Comparison of ENCODE assay signal across 16 cellular contexts in the genomic region with DNA sequence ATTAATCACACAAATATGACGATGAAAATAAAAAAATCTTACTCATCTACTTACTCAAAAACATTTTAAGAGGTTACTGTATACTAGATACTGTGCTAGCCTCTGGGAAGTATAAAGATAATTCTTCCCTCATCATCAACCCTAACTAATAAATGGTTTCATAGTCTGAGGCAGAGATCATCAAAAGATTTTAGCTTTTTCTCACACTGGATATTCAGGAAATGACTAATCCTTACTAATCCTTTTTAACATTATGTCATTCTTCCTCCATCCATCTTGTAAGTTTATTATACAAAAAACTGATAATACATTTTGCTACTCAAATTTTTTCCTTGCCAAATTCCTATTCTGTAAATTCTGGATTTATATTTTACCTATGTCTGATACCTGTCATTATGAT. TPM values are rescaled to one million over a fixed set of nuclear protein-coding genes. Genes with fewer than 3 reads are reported as not detected.
DNase-seq lines count a peak whose midpoint lies in the region; FAIRE-seq and TF ChIP-seq lines count a peak whose summit lies in the region.
"Had no signal": no experiment of that assay in that cellular context is flagged by ENCODE, and none has a peak within 500 bp of the region (broad histone marks: within the 10 kb centered on the region; RNA-seq: fewer than 3 reads in every experiment).

No MANE protein-coding gene starts in this region.

- peak overlapping the region; percentile 37 for H3K4me2 ChIP-seq in keratinocyte (ENCODE audit: control insufficient read depth, extremely low read depth, insufficient read depth, low read depth, low read length)
- H3K4me2 ChIP-seq: BLaER1 had no signal

- no peak for TF ChIP-seq POLR2A in prostate gland (IDR thresholded peaks at IDR 0.05)

- FAIRE-seq in HTR-8/SVneo (lab: Jason Lieb, UNC) (no peak), keratinocyte (lab: Jason Lieb, UNC) (peak; percentile 68)
- FAIRE-seq: frontal cortex had no signal

- peak overlapping the region; percentile 77 for H3K27ac ChIP-seq in keratinocyte (ENCODE audit: control insufficient read depth, insufficient read depth, low read length)
- no peak overlapping the region for H3K27ac ChIP-seq in prostate gland
- H3K27ac ChIP-seq: BLaER1 had no signal

- peak; percentile 65 for DNase-seq in AG08395 (ENCODE audit: low spot score)
- DNase-seq in HTR-8/SVneo (ENCODE audit: insufficient read length, low spot score) = peak; percentile 36
- peak; percentile 17 for DNase-seq in astrocyte of the hippocampus (ENCODE audit: low read depth, low spot score)
- no peak for DNase-seq in keratinocyte (ENCODE audit: low read depth, low spot score)
- no peak for DNase-seq in stimulated activated CD8-positive, alpha-beta memory T cell treated with anti-CD3 and anti-CD28 coated beads, Interleukin-4, amount 100 ng/mL, for 48 hours
- no peak for DNase-seq in NCI-H2171 (lab: John Stamatoyannopoulos, UW)
- DNase-seq in NCI-H526 treated with DMSO at 0.1 percent for 48 hours (lab: John Stamatoyannopoulos, UW) = no peak
- DNase-seq in prostate gland (ENCODE audit: low spot score) = no peak
- DNase-seq: activated CD4-positive, alpha-beta memory T cell treated with anti-CD3 and anti-CD28 coated beads for 36 hours; left cardiac atrium; NCI-H69; stimulated activated CD4-positive, alpha-beta T cell treated with anti-CD3 and anti-CD28 coated beads, Interleukin-12 subunit alpha, Interleukin-12 subunit beta, amount 100 ng/mL, for 4 hours had no signal

- peak overlapping the region in 1 of 3 experiments; percentile 32 for H3K4me3 ChIP-seq in keratinocyte (ENCODE audit: control insufficient read depth in 2 of 3, extremely low read depth in 1 of 3, insufficient read depth in 2 of 3, low read depth in 1 of 3, low read length in 3 of 3)
- no peak overlapping the region for H3K4me3 ChIP-seq in prostate gland
- H3K4me3 ChIP-seq: BLaER1 had no signal

- H3K9me1 ChIP-seq in keratinocyte (ENCODE audit: control insufficient read depth, extremely low read depth, insufficient read depth, low read length) = no peaks in the 10 kb centered on the region

- H3K4me1 ChIP-seq in keratinocyte (ENCODE audit: control insufficient read depth, extremely low read depth, insufficient read depth, low read length) = peaks cover 15% of the 10 kb centered on the region
- no peaks in the 10 kb centered on the region for H3K4me1 ChIP-seq in prostate gland (replicated peaks)
- H3K4me1 ChIP-seq: BLaER1 had no signal

- no peaks in the 10 kb centered on the region for H3K79me2 ChIP-seq in keratinocyte (ENCODE audit: control insufficient read depth, insufficient read depth, low read length)

- peak overlapping the region; percentile 49 for H2AFZ ChIP-seq in keratinocyte (ENCODE audit: control insufficient read depth, low read length)

- dilution Hi-C loops in keratinocyte (cut with MboI; ENCODE audit: extremely low pct_ligation_motif_present, low sequenced_read_pairs) = no loop called here

- TF ChIP-seq CTCF in keratinocyte (optimal IDR thresholded peaks at IDR 0.05 in 1 of 3, IDR thresholded peaks at IDR 0.05 in 1 of 3, conservative IDR thresholded peaks at IDR 0.05 in 1 of 3; ENCODE audit: extremely low read depth in 1 of 3, insufficient read depth in 2 of 3, low read length in 3 of 3) (no peak), prostate gland (IDR thresholded peaks at IDR 0.05) (no peak)

- H3K36me3 ChIP-seq in keratinocyte (ENCODE audit: control insufficient read depth in 2 of 2, extremely low read depth in 1 of 2, insufficient read depth in 2 of 2, low read length in 2 of 2) = peaks cover 2 to 9% of the 10 kb centered on the region in 2 experiments
- no peaks in the 10 kb centered on the region for H3K36me3 ChIP-seq in prostate gland

- H4K20me1 ChIP-seq in keratinocyte (ENCODE audit: control insufficient read depth, extremely low read depth, insufficient read depth, low read length) = no peaks in the 10 kb centered on the region
- H4K20me1 ChIP-seq: BLaER1 had no signal

- H3K27me3 ChIP-seq in keratinocyte (ENCODE audit: control insufficient read depth, extremely low read depth, insufficient read depth, low read length) (no peaks in the 10 kb centered on the region), prostate gland (replicated peaks; ENCODE audit: insufficient read depth) (no peaks in the 10 kb centered on the region)
- H3K27me3 ChIP-seq: BLaER1 had no signal

- intact Hi-C loops in prostate gland (cut with DNase I) = no loop called here

- peaks cover 2% of the 10 kb centered on the region for H3K9me3 ChIP-seq in keratinocyte (ENCODE audit: control insufficient read depth, low read depth, low read length)
- H3K9me3 ChIP-seq in prostate gland = no peaks in the 10 kb centered on the region
- H3K9me3 ChIP-seq: BLaER1 had no signal

- peak overlapping the region; percentile 9 for H3K9ac ChIP-seq in keratinocyte (ENCODE audit: control insufficient read depth, extremely low read depth, insufficient read depth, low read length)
- H3K9ac ChIP-seq: BLaER1 had no signal

- 64% methylated on average over 1 of the region's 1 CpG for WGBS in prostate gland

RNA-seq across cellular contexts. Expression of a gene that starts 29.7 kb away (rescaled TPM):
- polyA plus RNA-seq in keratinocyte = 15.4 to 32.1 TPM (median 28.4 TPM) in 3 replicates
- polyA plus RNA-seq in keratinocyte (2011; ENCODE audit: low read depth) = 5.0 TPM
- 6.6 and 9.4 TPM in 2 replicates for polyA plus RNA-seq in keratinocyte (2011; cell fraction: cytosol; rRNA removed)
- 79.8 and 86.5 TPM in 2 replicates for polyA plus RNA-seq in keratinocyte (2011; cell fraction: nucleus; rRNA removed)
- polyA plus RNA-seq in keratinocyte (2012; ENCODE audit: low replicate concordance) = 10.4 and 11.9 TPM in 2 replicates
- 14.3 to 42.5 TPM (median 16.6 TPM) in 3 replicates for polyA minus RNA-seq in keratinocyte
- polyA minus RNA-seq in keratinocyte (2011; cell fraction: cytosol; rRNA and poly(A)+ RNA removed) = 13.4 TPM
- 24.7 and 49.5 TPM in 2 replicates for polyA minus RNA-seq in keratinocyte (2011; cell fraction: nucleus; rRNA and poly(A)+ RNA removed)
- total RNA-seq in prostate gland = 10 to 100 TPM; 13.8 to 22.7 TPM

RNA-seq across cellular contexts. Expression of a gene that starts 30.2 kb away (rescaled TPM):
- 22.5 to 48.0 TPM (median 25.4 TPM) in 3 replicates for polyA plus RNA-seq in keratinocyte
- 27.9 TPM for polyA plus RNA-seq in keratinocyte (2011; ENCODE audit: low read depth)
- 20.9 and 38.0 TPM in 2 replicates for polyA plus RNA-seq in keratinocyte (2011; cell fraction: cytosol; rRNA removed)
- 25.8 and 42.3 TPM in 2 replicates for polyA plus RNA-seq in keratinocyte (2011; cell fraction: nucleus; rRNA removed)
- 20.0 and 28.2 TPM in 2 replicates for polyA plus RNA-seq in keratinocyte (2012; ENCODE audit: low replicate concordance)
- 4.9 to 22.4 TPM (median 10.6 TPM) in 3 replicates for polyA minus RNA-seq in keratinocyte
- polyA minus RNA-seq in keratinocyte (2011; cell fraction: cytosol; rRNA and poly(A)+ RNA removed) = 37.8 TPM
- 27.1 and 34.6 TPM in 2 replicates for polyA minus RNA-seq in keratinocyte (2011; cell fraction: nucleus; rRNA and poly(A)+ RNA removed)
- total RNA-seq in prostate gland = 10 to 100 TPM; 37.5 to 48.4 TPM

RNA-seq across cellular contexts. Expression of a gene that starts 32.9 kb away (rescaled TPM):
- 0.14 to 0.67 TPM (median 0.57 TPM) in 3 replicates for polyA plus RNA-seq in keratinocyte
- polyA plus RNA-seq in keratinocyte (2011; ENCODE audit: low read depth) = 0.31 TPM
- 0.06 and 0.11 TPM in 2 replicates for polyA plus RNA-seq in keratinocyte (2011; cell fraction: cytosol; rRNA removed)
- polyA plus RNA-seq in keratinocyte (2011; cell fraction: nucleus; rRNA removed) = 0.08 and 0.29 TPM in 2 replicates
- polyA plus RNA-seq in keratinocyte (2012; ENCODE audit: low replicate concordance) = 0.50 and 0.59 TPM in 2 replicates
- polyA minus RNA-seq in keratinocyte = 0.16 to 0.32 TPM in 2 of 3 replicates, not detected in the other
- polyA minus RNA-seq in keratinocyte (2011; cell fraction: cytosol; rRNA and poly(A)+ RNA removed) = not detected
- 0.47 TPM in 1 of 2 replicates, not detected in the other for polyA minus RNA-seq in keratinocyte (2011; cell fraction: nucleus; rRNA and poly(A)+ RNA removed)
- under 1 TPM in 1 of 2 donors, not detected in 1; 0.09 TPM for total RNA-seq in prostate gland
- total RNA-seq: activated CD4-positive, alpha-beta memory T cell treated with anti-CD3 and anti-CD28 coated beads for 36 hours; cerebellum; frontal cortex; natural killer cell treated with Interleukin-12 subunit alpha and Interleukin-12 subunit beta and Interleukin-15 and Interleukin-18, amount 100 ng/mL, for 72 hours had no signal

Comparison
In these comparisons a context has a peak if more than half of its experiments do, and no peak if none do; other contexts are left out.
1. DNase-seq: peak in AG08395 (single experiment), HTR-8/SVneo (single experiment) and astrocyte of the hippocampus (single experiment); none in keratinocyte (single experiment), stimulated activated CD8-positive, alpha-beta memory T cell treated with anti-CD3 and anti-CD28 coated beads, Interleukin-4, amount 100 ng/mL, for 48 hours (single experiment), NCI-H2171 (single experiment), NCI-H526 treated with DMSO at 0.1 percent for 48 hours (single experiment) and prostate gland (single experiment).